Comparison of ENCODE assay signal across 8 cellular contexts in genomic region chr17:38824899-38825761, GRCh38. TPM values are rescaled to one million over a fixed set of nuclear protein-coding genes. Genes with fewer than 3 reads are reported as not detected.
DNase-seq lines count a peak whose midpoint lies in the region; ATAC-seq and TF ChIP-seq lines count a peak whose summit lies in the region.

TSS of gene CWC25 (minus strand) at chr17:38825321. CDS start at chr17:38825183, 138 bp downstream.

- peak within 1 kb of the TSS; percentile 93 for H3K14ac ChIP-seq in trophoblast cell (ENCODE audit: low read length)

- H4K12ac ChIP-seq in trophoblast cell (ENCODE audit: low read depth, low read length): peak within 1 kb of the TSS; percentile 100

- H3K27me3 ChIP-seq in adipocyte (replicated peaks; ENCODE audit: control insufficient read depth, insufficient read depth, low read length) (no peaks in the 10 kb centered on the region), trophoblast cell (ENCODE audit: insufficient read depth, low read length) (no peaks in the 10 kb centered on the region), tibial nerve (no peaks in the 10 kb centered on the region)

- intact Hi-C loops in cardiac septum (cut with DNase I): loop anchor here (1.0 kb wide), 1 partner anchor 28 kb away; the partner anchor contains the start of gene RPL23

- H2BK5ac ChIP-seq in trophoblast cell (ENCODE audit: low read depth, low read length, poor library complexity): peak within 1 kb of the TSS; percentile 82

- H4K91ac ChIP-seq in trophoblast cell (ENCODE audit: low read depth, low read length): peak within 1 kb of the TSS; percentile 96

- H3K4me3 ChIP-seq in adipocyte (ENCODE audit: low read length): peak within 1 kb of the TSS; percentile 100
- peak within 1 kb of the TSS; percentile 88 for H3K4me3 ChIP-seq in trophoblast cell (ENCODE audit: low read depth, low read length)
- H3K4me3 ChIP-seq in tibial nerve: peak within 1 kb of the TSS; percentile 65 to 92 (median 78)

- H3K18ac ChIP-seq in trophoblast cell (ENCODE audit: low read length): peak within 1 kb of the TSS; percentile 89

- TF ChIP-seq CTCF in GM10266 (IDR thresholded peaks at IDR 0.05; ENCODE audit: control insufficient read depth, insufficient read depth, low read depth, missing control alignments): no peak
- TF ChIP-seq CTCF in tibial nerve (IDR thresholded peaks at IDR 0.05): peak in 2 of 5 experiments; percentile 28 to 63

- H2BK120ac ChIP-seq in trophoblast cell (ENCODE audit: insufficient read depth, low read length, poor library complexity): peak within 1 kb of the TSS; percentile 77

- peaks cover 7% of the 10 kb centered on the region for H3K79me1 ChIP-seq in trophoblast cell (ENCODE audit: low read length)

- H3K79me2 ChIP-seq in trophoblast cell (ENCODE audit: control insufficient read depth, insufficient read depth, low read length, poor library complexity): peaks cover 4% of the 10 kb centered on the region

- no peak within 1 kb of the TSS for H3K23ac ChIP-seq in trophoblast cell (ENCODE audit: low read length)

- WGBS in trophoblast cell (ENCODE audit: extremely low coverage, insufficient coverage, insufficient read length): no CpG with 5 or more reads among the region's 55 CpGs
- WGBS in tibial nerve, 2 donors: 2% methylated on average over 42 to 47 of the region's 55 CpGs

- peak; percentile 64 to 87 for TF ChIP-seq POLR2A in tibial nerve (IDR thresholded peaks at IDR 0.05)

- H2AFZ ChIP-seq in trophoblast cell (ENCODE audit: insufficient read depth, low read length, poor library complexity): peak within 1 kb of the TSS; percentile 93

- ATAC-seq in HG02759 (IDR thresholded peaks at IDR 0.05; ENCODE audit: unreplicated experiment): peak; percentile 92

- TF ChIP-seq EP300 in tibial nerve (IDR thresholded peaks at IDR 0.05): peak; percentile 98 to 100

- peak within 1 kb of the TSS; percentile 96 for H3K4ac ChIP-seq in trophoblast cell (ENCODE audit: low read depth, low read length)

- H3K4me1 ChIP-seq in adipocyte (ENCODE audit: control insufficient read depth, insufficient read depth, low read length) (peaks cover 19% of the 10 kb centered on the region), trophoblast cell (ENCODE audit: control insufficient read depth in 1 of 2, insufficient read depth in 2 of 2, low read length in 2 of 2) (peaks cover 0 to 4% of the 10 kb centered on the region in 2 experiments), tibial nerve (peaks cover 0 to 28% (median 14%) of the 10 kb centered on the region in 4 donors)

- H3K36me3 ChIP-seq in adipocyte (ENCODE audit: control insufficient read depth, insufficient read depth, low read length, severe bottlenecking): peaks cover 13% of the 10 kb centered on the region
- H3K36me3 ChIP-seq in trophoblast cell (ENCODE audit: control insufficient read depth in 1 of 2, insufficient read depth in 2 of 2, low read length in 2 of 2): peaks cover 8 to 12% of the 10 kb centered on the region in 2 experiments
- peaks cover 0 to 25% (median 8%) of the 10 kb centered on the region in 3 donors for H3K36me3 ChIP-seq in tibial nerve

- DNase-seq in GM10266 (ENCODE audit: extremely low spot score) (peak; percentile 89), NCI-H1436 treated with DMSO at 0.1 percent for 48 hours (lab: John Stamatoyannopoulos, UW) (peak; percentile 80), T follicular helper cell (ENCODE audit: low read depth) (peak; percentile 91), adipocyte (ENCODE audit: low read depth) (peak; percentile 94), cardiac septum (ENCODE audit: low spot score) (peak; percentile 96), trophoblast cell (peak; percentile 94 to 100), tibial nerve (ENCODE audit: low spot score in 2 of 2) (peak; percentile 96 to 99)

- H2BK12ac ChIP-seq in trophoblast cell (ENCODE audit: low read length): no peak within 1 kb of the TSS

- peak within 1 kb of the TSS; percentile 100 for H4K8ac ChIP-seq in trophoblast cell (ENCODE audit: low read depth, low read length)

- H3K9me3 ChIP-seq in adipocyte (ENCODE audit: control insufficient read depth, low read length) (no peaks in the 10 kb centered on the region), trophoblast cell (ENCODE audit: insufficient read depth, low read depth, low read length) (peaks cover 1% of the 10 kb centered on the region), tibial nerve (no peaks in the 10 kb centered on the region)

- H3K9ac ChIP-seq in adipocyte (ENCODE audit: low read length) (peak within 1 kb of the TSS; percentile 92), trophoblast cell (ENCODE audit: low read length) (peak within 1 kb of the TSS; percentile 95)

- H2AK5ac ChIP-seq in trophoblast cell (ENCODE audit: low read length): peak within 1 kb of the TSS; percentile 77

- H3K4me2 ChIP-seq in trophoblast cell (ENCODE audit: low read length): peak within 1 kb of the TSS; percentile 94

- peak within 1 kb of the TSS; percentile 98 for H3K27ac ChIP-seq in trophoblast cell (ENCODE audit: low read depth, low read length)
- peak within 1 kb of the TSS; percentile 93 to 99 (median 96) for H3K27ac ChIP-seq in tibial nerve

RNA-seq across cellular contexts. Expression of gene CWC25, which starts in this region (rescaled TPM):
- total RNA-seq in cardiac septum (10.4 TPM), tibial nerve (10 to 100 TPM; 19.0 to 43.3 (median 24.9) TPM)
- polyA plus RNA-seq in trophoblast cell (2013): 17.6 and 18.4 TPM in 2 replicates

Comparison
In these comparisons a context has a peak if more than half of its experiments do, and no peak if none do; other contexts are left out.
1. Peak in every context shown above with its lines: DNase-seq, ATAC-seq, H3K4me3 ChIP-seq and H3K27ac ChIP-seq.